12 cellular contexts compared by ENCODE assay signal in genomic region chr14:105066285-105067071, GRCh38. TPM values are rescaled to one million over a fixed set of nuclear protein-coding genes. Genes with fewer than 3 reads are reported as not detected.
DNase-seq lines count a peak whose midpoint lies in the region; ATAC-seq and TF ChIP-seq lines count a peak whose summit lies in the region.
"Had no signal": no experiment of that assay in that cellular context is flagged by ENCODE, and none has a peak within 500 bp of the region (broad histone marks: within the 10 kb centered on the region; RNA-seq: fewer than 3 reads in every experiment).

No MANE protein-coding gene starts in this region.

- peak; percentile 40 for TF ChIP-seq CTCF in OCI-LY3 (IDR thresholded peaks at IDR 0.05; ENCODE audit: low read depth, low read length)
- TF ChIP-seq CTCF in endodermal cell (conservative IDR thresholded peaks at IDR 0.05): no peak

- no peak for DNase-seq in activated T-cell treated with anti-CD3 and anti-CD28 coated beads, Interleukin-2, amount 50 U/mL, for 4 hours
- DNase-seq in activated T-cell treated with anti-CD3 and anti-CD28 coated beads, Interleukin-2, amount 50 U/mL, for 1 hour: no peak
- DNase-seq in endodermal cell (peak; percentile 49), NCI-H2107 treated with DMSO at 0.1 percent for 48 hours (lab: John Stamatoyannopoulos, UW; ENCODE audit: unreplicated experiment) (no peak)
- DNase-seq: cortex of kidney, glutamatergic neuron, mesendoderm had no signal

- peak overlapping the region; percentile 94 for H3K9ac ChIP-seq in OCI-LY3 (ENCODE audit: low read length)
- H3K9ac ChIP-seq in endodermal cell (ENCODE audit: extremely low read depth, low read length, poor library complexity, severe bottlenecking): no peak overlapping the region

- peaks cover 11% of the 10 kb centered on the region for H4K20me1 ChIP-seq in OCI-LY3 (ENCODE audit: insufficient read depth, low read length)

- no peaks in the 10 kb centered on the region for H3K9me3 Mint-ChIP-seq in activated T-cell treated with anti-CD3 and anti-CD28 coated beads, Interleukin-2, amount 50 U/mL, for 4 hours
- no peaks in the 10 kb centered on the region for H3K9me3 Mint-ChIP-seq in endodermal cell

- H3K4me3 Mint-ChIP-seq in activated T-cell treated with anti-CD3 and anti-CD28 coated beads, Interleukin-2, amount 50 U/mL, for 4 hours: peak overlapping the region; percentile 86
- no peak overlapping the region for H3K4me3 Mint-ChIP-seq in endodermal cell

- WGBS in endodermal cell (ENCODE audit: insufficient coverage in 1 of 2, insufficient read length in 1 of 2), 2 experiments: 89 to 90% methylated on average over 20 to 28 of the region's 28 CpGs
- WGBS in thymus: 92% methylated on average over 28 of the region's 28 CpGs

- H3K36me3 Mint-ChIP-seq in activated T-cell treated with anti-CD3 and anti-CD28 coated beads, Interleukin-2, amount 50 U/mL, for 4 hours (ENCODE audit: insufficient read depth): peaks cover 3% of the 10 kb centered on the region
- no peaks in the 10 kb centered on the region for H3K36me3 Mint-ChIP-seq in endodermal cell (ENCODE audit: low read depth)

- ATAC-seq in activated T-cell treated with anti-CD3 and anti-CD28 coated beads, Interleukin-2, amount 50 U/mL, for 4 hours: no peak
- ATAC-seq in SK-N-SH treated with all-trans-retinoic acid at 6 μM for 48 hours: no peak
- no peak for ATAC-seq in GM21786 (IDR thresholded peaks at IDR 0.05; ENCODE audit: unreplicated experiment)

- no peaks in the 10 kb centered on the region for H3K27me3 Mint-ChIP-seq in activated T-cell treated with anti-CD3 and anti-CD28 coated beads, Interleukin-2, amount 50 U/mL, for 4 hours (ENCODE audit: low read depth)
- peaks cover 5% of the 10 kb centered on the region for H3K27me3 Mint-ChIP-seq in endodermal cell (ENCODE audit: insufficient read depth)

- H3K4me3 ChIP-seq in OCI-LY3 (ENCODE audit: low read length) (peak overlapping the region; percentile 89), endodermal cell (ENCODE audit: low read length) (no peak overlapping the region), thymus (ENCODE audit: low read length) (no peak overlapping the region)

- H3K9me3 ChIP-seq in OCI-LY3 (ENCODE audit: insufficient read depth, low read length) (no peaks in the 10 kb centered on the region), endodermal cell (ENCODE audit: control insufficient read depth, low read length) (no peaks in the 10 kb centered on the region), thymus (ENCODE audit: control insufficient read depth) (peaks cover 2% of the 10 kb centered on the region)

- peaks cover 81% of the 10 kb centered on the region for H3K4me1 ChIP-seq in OCI-LY3 (ENCODE audit: low read length)
- no peaks in the 10 kb centered on the region for H3K4me1 ChIP-seq in endodermal cell (ENCODE audit: control insufficient read depth, insufficient read depth, low read length)
- peaks cover 19% of the 10 kb centered on the region for H3K4me1 ChIP-seq in thymus (ENCODE audit: control insufficient read depth, insufficient read depth, low read length)

- H3K4me1 Mint-ChIP-seq in activated T-cell treated with anti-CD3 and anti-CD28 coated beads, Interleukin-2, amount 50 U/mL, for 4 hours (ENCODE audit: low read depth): peaks cover 81% of the 10 kb centered on the region
- no peaks in the 10 kb centered on the region for H3K4me1 Mint-ChIP-seq in endodermal cell

- peaks cover 17% of the 10 kb centered on the region for H3K36me3 ChIP-seq in OCI-LY3 (replicated peaks; ENCODE audit: low read depth, low read length)
- no peaks in the 10 kb centered on the region for H3K36me3 ChIP-seq in endodermal cell (ENCODE audit: control insufficient read depth, insufficient read depth, low read length)
- H3K36me3 ChIP-seq in thymus (ENCODE audit: control insufficient read depth, insufficient read depth): no peaks in the 10 kb centered on the region

- no peak overlapping the region for H3K27ac Mint-ChIP-seq in endodermal cell

- no peak overlapping the region for H2AFZ ChIP-seq in OCI-LY3 (ENCODE audit: low read depth, low read length)

- H3K27me3 ChIP-seq in OCI-LY3 (ENCODE audit: low read depth, low read length) (no peaks in the 10 kb centered on the region), endodermal cell (ENCODE audit: control insufficient read depth, insufficient read depth, low read length, poor library complexity, severe bottlenecking) (no peaks in the 10 kb centered on the region), thymus (ENCODE audit: control insufficient read depth, insufficient read depth) (no peaks in the 10 kb centered on the region)

- H3K79me2 ChIP-seq in OCI-LY3 (ENCODE audit: low read length): peaks cover 72% of the 10 kb centered on the region

- peak overlapping the region; percentile 91 for H3K4me2 ChIP-seq in OCI-LY3 (ENCODE audit: low read length)

- H3K27ac ChIP-seq in OCI-LY3 (ENCODE audit: low read length): peak overlapping the region; percentile 91
- no peak overlapping the region for H3K27ac ChIP-seq in endodermal cell (ENCODE audit: low read depth, low read length)
- H3K27ac ChIP-seq in thymus (ENCODE audit: low read depth): peak overlapping the region; percentile 53

TF ChIP-seq in SK-N-SH treated with all-trans-retinoic acid at 6 μM for 48 hours, 23 proteins besides CTCF, POLR2A, EP300 and RAD21 (continues in another document):
- TF ChIP-seq ARNTL (CRISPR knock-in tag; IDR thresholded peaks at IDR 0.05; ENCODE audit: borderline replicate concordance, low read depth) (no peak), BACH2 (CRISPR knock-in tag; IDR thresholded peaks at IDR 0.05; ENCODE audit: borderline replicate concordance) (no peak), ESRRG (CRISPR knock-in tag; IDR thresholded peaks at IDR 0.05) (no peak), ZFP3 (CRISPR knock-in tag; IDR thresholded peaks at IDR 0.05) (no peak), CSDC2 (CRISPR knock-in tag; IDR thresholded peaks at IDR 0.05) (no peak), GLIS3 (CRISPR knock-in tag; IDR thresholded peaks at IDR 0.05) (no peak), ZNF70 (CRISPR knock-in tag; IDR thresholded peaks at IDR 0.05) (no peak), ZC3H10 (CRISPR knock-in tag; IDR thresholded peaks at IDR 0.05) (no peak), CSRNP3 (CRISPR knock-in tag; IDR thresholded peaks at IDR 0.05) (no peak), ZNF565 (CRISPR knock-in tag; conservative IDR thresholded peaks at IDR 0.05; ENCODE audit: low read depth) (no peak), ZFP30 (CRISPR knock-in tag; IDR thresholded peaks at IDR 0.05) (no peak), TCF4 (CRISPR knock-in tag; IDR thresholded peaks at IDR 0.05; ENCODE audit: borderline replicate concordance) (no peak), PATZ1 (CRISPR knock-in tag; IDR thresholded peaks at IDR 0.05; ENCODE audit: borderline replicate concordance) (no peak), ZNF8 (CRISPR knock-in tag; IDR thresholded peaks at IDR 0.05) (no peak), TOX (CRISPR knock-in tag; IDR thresholded peaks at IDR 0.05; ENCODE audit: borderline replicate concordance) (no peak)
- TF ChIP-seq, protein P1, sequence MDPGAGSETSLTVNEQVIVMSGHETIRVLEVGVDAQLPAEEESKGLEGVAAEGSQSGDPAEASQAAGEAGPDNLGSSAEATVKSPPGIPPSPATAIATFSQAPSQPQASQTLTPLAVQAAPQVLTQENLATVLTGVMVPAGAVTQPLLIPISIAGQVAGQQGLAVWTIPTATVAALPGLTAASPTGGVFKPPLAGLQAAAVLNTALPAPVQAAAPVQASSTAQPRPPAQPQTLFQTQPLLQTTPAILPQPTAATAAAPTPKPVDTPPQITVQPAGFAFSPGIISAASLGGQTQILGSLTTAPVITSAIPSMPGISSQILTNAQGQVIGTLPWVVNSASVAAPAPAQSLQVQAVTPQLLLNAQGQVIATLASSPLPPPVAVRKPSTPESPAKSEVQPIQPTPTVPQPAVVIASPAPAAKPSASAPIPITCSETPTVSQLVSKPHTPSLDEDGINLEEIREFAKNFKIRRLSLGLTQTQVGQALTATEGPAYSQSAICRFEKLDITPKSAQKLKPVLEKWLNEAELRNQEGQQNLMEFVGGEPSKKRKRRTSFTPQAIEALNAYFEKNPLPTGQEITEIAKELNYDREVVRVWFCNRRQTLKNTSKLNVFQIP (CRISPR knock-in tag; IDR thresholded peaks at IDR 0.05; ENCODE audit: borderline replicate concordance, low read depth): no peak

RNA-seq across cellular contexts. Expression of gene GPR132, which starts 1.2 kb away (rescaled TPM):
- 10 to 100 TPM; 14.6 to 18.4 (median 16.8) TPM for total RNA-seq in activated T-cell treated with anti-CD3 and anti-CD28 coated beads, Interleukin-2, amount 50 U/mL, for 4 hours
- total RNA-seq in endodermal cell: 1 to 10 TPM in 1 of 2 donors, under 1 TPM in 1; 0.27 to 3.3 TPM
- polyA plus RNA-seq in endodermal cell (2013, experiment 1 of 2): 0.25 TPM
- 0.08 TPM for polyA plus RNA-seq in endodermal cell (2013, experiment 2 of 2)
- polyA plus RNA-seq in thymus: 7.4 TPM
- total RNA-seq: SK-MEL-5 had no signal

RNA-seq across cellular contexts. Expression of gene CDCA4, which starts 45.6 kb away (rescaled TPM):
- total RNA-seq in activated T-cell treated with anti-CD3 and anti-CD28 coated beads, Interleukin-2, amount 50 U/mL, for 4 hours: 10 to 100 TPM; 55.1 to 72.2 (median 58.3) TPM
- total RNA-seq in endodermal cell: 10 to 100 TPM; 46.6 to 65.1 TPM
- 52.4 TPM for polyA plus RNA-seq in endodermal cell (2013, experiment 1 of 2)
- 53.2 TPM for polyA plus RNA-seq in endodermal cell (2013, experiment 2 of 2)
- 10.7 TPM for polyA plus RNA-seq in thymus
